24 cellular contexts compared by ENCODE assay signal in the genomic region with DNA sequence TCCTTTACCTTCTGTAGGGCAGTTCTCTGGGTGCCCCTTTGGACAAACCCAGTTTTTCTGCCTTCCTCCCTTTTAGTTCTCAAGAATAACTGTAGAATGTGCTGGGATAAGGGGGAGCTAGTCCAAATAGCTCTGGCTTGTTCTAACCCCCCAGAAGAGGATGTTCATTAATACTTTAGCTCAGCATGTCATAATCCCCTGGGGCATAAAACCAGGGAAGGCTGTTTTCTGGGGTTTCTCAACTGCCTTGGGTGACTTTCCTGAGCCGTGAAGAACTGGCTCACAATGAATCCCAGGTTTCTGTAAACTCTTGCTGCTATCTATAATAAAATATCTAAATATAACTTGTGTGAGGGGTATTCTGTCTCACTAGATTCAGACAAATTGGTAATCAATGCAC.
"Had no signal": no experiment of that assay in that cellular context is flagged by ENCODE, and none has a peak within 500 bp of the region (broad histone marks: within the 10 kb centered on the region; RNA-seq: fewer than 3 reads in every experiment).

No MANE protein-coding gene starts in this region.

- H3K79me2 ChIP-seq: parathyroid adenoma had no signal

- H3K27me3 ChIP-seq: dorsolateral prefrontal cortex, gastrocnemius medialis, neutrophil, right lobe of liver, tibial nerve, upper lobe of left lung had no signal

- H3K4me2 ChIP-seq: smooth muscle cell had no signal

- DNase-seq: dorsolateral prefrontal cortex; effector CD4-positive, alpha-beta T cell; gastrocnemius medialis; head of caudate nucleus; kidney; mucosa of descending colon; naive B cell; right lobe of liver; stimulated activated CD4-positive, alpha-beta T cell treated with anti-CD3 and anti-CD28 coated beads, Interleukin-12 subunit alpha, Interleukin-12 subunit beta, amount 100 ng/mL, for 4 hours; stimulated activated CD4-positive, alpha-beta T cell treated with anti-CD3 and anti-CD28 coated beads, Interleukin-1b, Interleukin-23, amount 100 ng/mL, for 48 hours; stimulated activated CD4-positive, alpha-beta T cell treated with anti-CD3 and anti-CD28 coated beads, Interleukin-4, amount 100 ng/mL, for 4 hours; stimulated activated naive CD8-positive, alpha-beta T cell treated with anti-CD3 and anti-CD28 coated beads, Interleukin-15, Interleukin-2, amounts not matched to agents 100 U/mL and 50 U/mL, for 24 hours; upper lobe of left lung had no signal

- H3K4me3 ChIP-seq: dorsolateral prefrontal cortex, gastrocnemius medialis, lung, mucosa of descending colon, right lobe of liver, smooth muscle cell, thoracic aorta, tibial nerve, upper lobe of left lung had no signal

- H3K27ac ChIP-seq: dorsolateral prefrontal cortex, epithelial cell of prostate, gastrocnemius medialis, neutrophil, parathyroid adenoma, right lobe of liver, thoracic aorta, tibial nerve, upper lobe of left lung had no signal

- H3K9me3 ChIP-seq: gastrocnemius medialis, neutrophil, right lobe of liver, thoracic aorta, upper lobe of left lung had no signal

- ATAC-seq: esophagus mucosa; gastrocnemius medialis; left lobe of liver; mucosa of descending colon; natural killer cell treated with Interleukin-12 subunit alpha and Interleukin-12 subunit beta and Interleukin-15 and Interleukin-18, amount 100 ng/mL, for 72 hours; right lobe of liver; stimulated activated memory B cell treated with anti-CD40 and anti-IgM and Interleukin-4, amounts not matched to agents 10 μg/mL and 1 μg/mL and 100 μg/mL, for 72 hours; stimulated activated naive CD8-positive, alpha-beta T cell treated with anti-CD3 and anti-CD28 coated beads, Interleukin-15, Interleukin-2, amounts not matched to agents 100 U/mL and 50 U/mL, for 24 hours had no signal

- H2AFZ ChIP-seq: parathyroid adenoma had no signal

- H3K9ac ChIP-seq: parathyroid adenoma had no signal

- H3K4me1 ChIP-seq: gastrocnemius medialis, parathyroid adenoma, right lobe of liver, tibial nerve, upper lobe of left lung had no signal

- H3K36me3 ChIP-seq: gastrocnemius medialis, neutrophil, right lobe of liver, thoracic aorta, tibial nerve, upper lobe of left lung had no signal
